ENCODE assay signal across 8 cellular contexts in genomic region chr1:119549719-119550141, GRCh38. TPM values are rescaled to one million over a fixed set of nuclear protein-coding genes. Genes with fewer than 3 reads are reported as not detected.
DNase-seq lines count a peak whose midpoint lies in the region; ATAC-seq and TF ChIP-seq lines count a peak whose summit lies in the region.

No MANE protein-coding gene starts in this region.

- H3K9me3 Mint-ChIP-seq in mesothelial cell of epicardium = no peaks in the 10 kb centered on the region

- H3K27me3 Mint-ChIP-seq in mesothelial cell of epicardium (ENCODE audit: low read depth) = no peaks in the 10 kb centered on the region

- DNase-seq in D341Med (ENCODE audit: low spot score) (peak; percentile 22), LoVo (ENCODE audit: low spot score) (peak; percentile 39), RKO (ENCODE audit: low spot score) (peak; percentile 45), ecto neural progenitor cell (ENCODE audit: low spot score) (peak; percentile 65), mesothelial cell of epicardium (ENCODE audit: low spot score in 2 of 2, unreplicated experiment in 2 of 2) (peak in 1 of 2 experiments; percentile 65), posterior vena cava (ENCODE audit: low spot score) (no peak)
- DNase-seq in NK-92 treated with Interleukin-12 subunit alpha and Interleukin-12 subunit beta, amount 100 ng/mL, for 24 hours (lab: John Stamatoyannopoulos, UW) = no peak

- intact Hi-C loops in posterior vena cava (cut with DNase I) = no loop called here

- no peak overlapping the region for H3K4me3 Mint-ChIP-seq in mesothelial cell of epicardium

- peak; percentile 40 for TF ChIP-seq CTCF in mesothelial cell of epicardium (IDR thresholded peaks at IDR 0.05; ENCODE audit: unreplicated experiment)

- H3K4me1 Mint-ChIP-seq in mesothelial cell of epicardium = peaks cover 27% of the 10 kb centered on the region

- peak; percentile 75 for ATAC-seq in GM19438 (IDR thresholded peaks at IDR 0.05; ENCODE audit: low read depth, unreplicated experiment)

- no peaks in the 10 kb centered on the region for H3K36me3 Mint-ChIP-seq in mesothelial cell of epicardium

- H3K27ac Mint-ChIP-seq in mesothelial cell of epicardium = peak overlapping the region; percentile 10

RNA-seq across cellular contexts. Expression of gene HSD3B1, which starts 42.7 kb away (rescaled TPM):
- total RNA-seq in mesothelial cell of epicardium (not detected in 3 replicates), posterior vena cava (not detected)

Comparison
In these comparisons a context has a peak if more than half of its experiments do, and no peak if none do; other contexts are left out.
1. DNase-seq: peak in D341Med (single experiment), LoVo (single experiment), RKO (single experiment) and ecto neural progenitor cell (single experiment); none in NK-92 treated with Interleukin-12 subunit alpha and Interleukin-12 subunit beta, amount 100 ng/mL, for 24 hours (single experiment) and posterior vena cava (single experiment).